Comparison of ENCODE assay signal across 8 cellular contexts in genomic region chr15:90221251-90221900, GRCh38. TPM values are rescaled to one million over a fixed set of nuclear protein-coding genes. Genes with fewer than 3 reads are reported as not detected.
DNase-seq lines count a peak whose midpoint lies in the region; ATAC-seq and TF ChIP-seq lines count a peak whose summit lies in the region.

No MANE protein-coding gene starts in this region.

- H4K20me1 ChIP-seq in DND-41 (ENCODE audit: insufficient read depth, low read length) = no peaks in the 10 kb centered on the region
- H4K20me1 ChIP-seq in PC-3 (ENCODE audit: low read length) = no peaks in the 10 kb centered on the region

- CTCF ChIA-PET in PC-3 (lab: Charles Lee) = interaction anchor here (0.6 to 1.1 kb wide), 4 partner anchors 10 to 232 kb away, joined by 3 to 4 read pairs (median 4); partner anchors contain the start of gene SEMA4B
- CTCF ChIA-PET in CD4-positive, alpha-beta memory T cell (lab: Charles Lee; ENCODE audit: partially characterized antibody) = interaction anchor here (0.8 to 3.8 kb wide), 17 partner anchors 11 to 98 kb away, joined by 3 to 22 read pairs (median 4); partner anchors contain the start of genes CIB1, GDPGP1, SEMA4B and TTLL13

- no peak overlapping the region for H3K4me2 ChIP-seq in DND-41 (ENCODE audit: insufficient read depth, low read length)
- H3K4me2 ChIP-seq in PC-3 (ENCODE audit: low read length) = no peak overlapping the region

- TF ChIP-seq CTCF in DND-41 (IDR thresholded peaks at IDR 0.05; ENCODE audit: borderline replicate concordance, extremely low read depth, low read length, poor library complexity, severe bottlenecking) = peak; percentile 62
- peak; percentile 69 for TF ChIP-seq CTCF in PC-3 (conservative IDR thresholded peaks at IDR 0.05; ENCODE audit: low read depth, low read length)
- TF ChIP-seq CTCF in chondrocyte (IDR thresholded peaks at IDR 0.05) = peak; percentile 84

- no peaks in the 10 kb centered on the region for H3K9me3 ChIP-seq in DND-41 (ENCODE audit: insufficient read depth, low read length, severe bottlenecking)
- H3K9me3 ChIP-seq in PC-3 (ENCODE audit: low read length) = no peaks in the 10 kb centered on the region
- H3K9me3 ChIP-seq in CD4-positive, alpha-beta memory T cell (ENCODE audit: control insufficient read depth in 1 of 2, low read length in 2 of 2) = no peaks in the 10 kb centered on the region

- no peaks in the 10 kb centered on the region for H3K4me1 ChIP-seq in DND-41 (ENCODE audit: insufficient read depth, low read length)
- H3K4me1 ChIP-seq in PC-3 (ENCODE audit: insufficient read depth, low read length) = peaks cover 6% of the 10 kb centered on the region; the same call in 1 of the 2 replicates
- H3K4me1 ChIP-seq in CD4-positive, alpha-beta memory T cell (ENCODE audit: insufficient read depth, low read length) = no peaks in the 10 kb centered on the region

- H3K36me3 ChIP-seq in DND-41 (ENCODE audit: insufficient read depth, low read length) = no peaks in the 10 kb centered on the region
- peaks cover 69% of the 10 kb centered on the region for H3K36me3 ChIP-seq in PC-3 (ENCODE audit: low read depth, low read length)
- H3K36me3 ChIP-seq in CD4-positive, alpha-beta memory T cell (ENCODE audit: insufficient read depth, low read length) = peaks cover 16% of the 10 kb centered on the region

- BruUV-seq in PC-3 (replicated peaks; lab: Mats Ljungman, UMichigan) = no TSS peak

- H3K4me1 Mint-ChIP-seq in chondrocyte (ENCODE audit: low read depth) = peaks cover 10% of the 10 kb centered on the region
- peaks cover 6 to 13% (median 8%) of the 10 kb centered on the region in 4 donors for H3K4me1 Mint-ChIP-seq in CD4-positive, alpha-beta memory T cell

- no peak overlapping the region for H3K27ac ChIP-seq in DND-41 (ENCODE audit: low read length)
- peak overlapping the region; percentile 73 for H3K27ac ChIP-seq in PC-3 (ENCODE audit: low read length)
- H3K27ac ChIP-seq in CD4-positive, alpha-beta memory T cell (ENCODE audit: low read depth, low read length) = no peak overlapping the region

- H3K27me3 Mint-ChIP-seq in chondrocyte (ENCODE audit: low read depth) = no peaks in the 10 kb centered on the region
- H3K27me3 Mint-ChIP-seq in CD4-positive, alpha-beta memory T cell = no peaks in the 10 kb centered on the region

- no peaks in the 10 kb centered on the region for H3F3A ChIP-seq in PC-3 (ENCODE audit: low read length, unreplicated experiment)

- DNase-seq in DND-41 (peak; percentile 28), HS-27A (ENCODE audit: low read depth) (peak; percentile 60), PC-3 (peak; percentile 74), chondrocyte (ENCODE audit: low spot score) (no peak), left colon (peak; percentile 80 to 81), stromal cell of bone marrow (ENCODE audit: low read depth) (peak; percentile 86)
- DNase-seq in CD4-positive, alpha-beta memory T cell = no peak

- no peak overlapping the region for H3K27ac Mint-ChIP-seq in chondrocyte (ENCODE audit: unreplicated experiment)
- no peak overlapping the region for H3K27ac Mint-ChIP-seq in CD4-positive, alpha-beta memory T cell

- ATAC-seq in DND-41 (ENCODE audit: insufficient read depth, low read depth) (0 out of 3 replicates have a peak, but pooled peaks have one; percentile 56), PC-3 (peak; percentile 57), left colon (peak; percentile 86), HG03432 (IDR thresholded peaks at IDR 0.05; ENCODE audit: unreplicated experiment) (no peak)

- H3K9me3 Mint-ChIP-seq in chondrocyte (ENCODE audit: low read depth) = no peaks in the 10 kb centered on the region
- no peaks in the 10 kb centered on the region for H3K9me3 Mint-ChIP-seq in CD4-positive, alpha-beta memory T cell

- intact Hi-C loops in PC-3 (cut with micrococcal nuclease) (no loop called here), left colon (cut with DNase I, micrococcal nuclease) (no loop called here)
- intact Hi-C loops in CD4-positive, alpha-beta memory T cell (cut with micrococcal nuclease) = loop anchor here (1.0 kb wide), 1 partner anchor 10 kb away; no protein-coding TSS in a partner anchor

- H3K27me3 ChIP-seq in DND-41 (ENCODE audit: insufficient read depth, low read length, poor library complexity) (no peaks in the 10 kb centered on the region), PC-3 (ENCODE audit: low read length) (no peaks in the 10 kb centered on the region)
- no peaks in the 10 kb centered on the region for H3K27me3 ChIP-seq in CD4-positive, alpha-beta memory T cell (ENCODE audit: insufficient read depth, low read length)

- no peak overlapping the region for H2AFZ ChIP-seq in DND-41 (ENCODE audit: low read depth, low read length)
- no peak overlapping the region for H2AFZ ChIP-seq in PC-3 (ENCODE audit: low read length)

- H3K9me2 ChIP-seq in PC-3 (replicated peaks; ENCODE audit: low read length) = no peaks in the 10 kb centered on the region

- H3K4me3 ChIP-seq in DND-41 (ENCODE audit: low read depth in 1 of 2, low read length in 2 of 2) (no peak overlapping the region), PC-3 (ENCODE audit: low read length) (no peak overlapping the region)
- no peak overlapping the region for H3K4me3 ChIP-seq in CD4-positive, alpha-beta memory T cell (ENCODE audit: low read length in 2 of 2)

- H3K79me2 ChIP-seq in DND-41 (ENCODE audit: insufficient read depth, low read length) (no peaks in the 10 kb centered on the region), PC-3 (ENCODE audit: low read length) (peaks cover 28% of the 10 kb centered on the region)

- POLR2A ChIA-PET in PC-3 (lab: Charles Lee; ENCODE audit: unreplicated experiment) = no interaction called here
- POLR2A ChIA-PET in CD4-positive, alpha-beta memory T cell (lab: Charles Lee; ENCODE audit: partially characterized antibody) = interaction anchor here (0.9 to 2.6 kb wide), 3 partner anchors 10 to 20 kb away, joined by 3 to 10 read pairs (median 4); partner anchors contain the start of genes CIB1 and GDPGP1

- no peak overlapping the region for H3K4me3 Mint-ChIP-seq in chondrocyte (ENCODE audit: unreplicated experiment)
- H3K4me3 Mint-ChIP-seq in CD4-positive, alpha-beta memory T cell = no peak overlapping the region

- H3K9ac ChIP-seq in DND-41 (ENCODE audit: low read depth, low read length) (no peak overlapping the region), PC-3 (ENCODE audit: low read length) (peak overlapping the region; percentile 39)

- peaks cover 2% of the 10 kb centered on the region for H3K36me3 Mint-ChIP-seq in chondrocyte (ENCODE audit: low read depth)
- peaks cover 8 to 21% of the 10 kb centered on the region in 2 donors for H3K36me3 Mint-ChIP-seq in CD4-positive, alpha-beta memory T cell

RNA-seq across cellular contexts. Expression of gene CIB1, which starts 12.4 kb away (rescaled TPM):
- total RNA-seq in PC-3 (2014; rRNA removed) (83.7 and 85.8 TPM in 2 replicates), chondrocyte (40.2 to 42.4 TPM (median 40.9 TPM) in 3 replicates), left colon (100 to 1,000 TPM; 235 to 242 TPM)
- total RNA-seq in CD4-positive, alpha-beta memory T cell = 10 to 100 TPM; 95.2 to 98.2 TPM
- polyA plus RNA-seq in CD4-positive, alpha-beta memory T cell = 100 to 1,000 TPM; 259 to 345 TPM

RNA-seq across cellular contexts. Expression of gene GDPGP1, which starts 12.6 kb away (rescaled TPM):
- 6.6 and 11.0 TPM in 2 replicates for total RNA-seq in PC-3 (2014; rRNA removed)
- 4.8 to 5.8 TPM (median 5.5 TPM) in 3 replicates for total RNA-seq in chondrocyte
- 10 to 100 TPM; 19.6 to 22.3 TPM for total RNA-seq in left colon
- 10 to 100 TPM; 10.1 to 15.0 TPM for total RNA-seq in CD4-positive, alpha-beta memory T cell
- 1 to 10 TPM in 1 of 2 donors, under 1 TPM in 1; 0.58 to 2.0 TPM for polyA plus RNA-seq in CD4-positive, alpha-beta memory T cell

RNA-seq across cellular contexts. Expression of gene SEMA4B, which starts 20.2 kb away (rescaled TPM):
- total RNA-seq in PC-3 (2014; rRNA removed) (114 and 175 TPM in 2 replicates), chondrocyte (6.7 to 10.5 TPM (median 9.2 TPM) in 3 replicates), left colon (100 to 1,000 TPM in 1 of 2 donors, 10 to 100 TPM in 1; 97.2 to 165 TPM)
- total RNA-seq in CD4-positive, alpha-beta memory T cell = 10 to 100 TPM; 18.9 to 23.0 TPM
- 10 to 100 TPM in 1 of 2 donors, 1 to 10 TPM in 1; 4.4 to 10.5 TPM for polyA plus RNA-seq in CD4-positive, alpha-beta memory T cell

RNA-seq across cellular contexts. Expression of gene TTLL13, which starts 28.0 kb away (rescaled TPM):
- total RNA-seq in PC-3 (2014; rRNA removed) (not detected in 2 replicates), chondrocyte (0.69 TPM in 1 of 3 replicates, not detected in the others), left colon (under 1 TPM; 0.47 to 0.58 TPM)
- 1 to 10 TPM; 1.1 to 1.4 TPM for total RNA-seq in CD4-positive, alpha-beta memory T cell
- polyA plus RNA-seq in CD4-positive, alpha-beta memory T cell = not detected

RNA-seq across cellular contexts. Expression of gene NGRN, which starts 44.1 kb away (rescaled TPM):
- total RNA-seq in PC-3 (2014; rRNA removed) (99.3 and 114 TPM in 2 replicates), chondrocyte (87.3 to 116 TPM (median 94.0 TPM) in 3 replicates), left colon (10 to 100 TPM; 47.8 to 57.0 TPM)
- 10 to 100 TPM; 53.7 to 59.2 TPM for total RNA-seq in CD4-positive, alpha-beta memory T cell
- polyA plus RNA-seq in CD4-positive, alpha-beta memory T cell = 10 to 100 TPM; 42.6 to 45.1 TPM

Comparison
In these comparisons a context has a peak if more than half of its experiments do, and no peak if none do; other contexts are left out.
1. DNase-seq: peak in DND-41 (single experiment), HS-27A (single experiment), PC-3 (single experiment), left colon (2 of 2) and stromal cell of bone marrow (single experiment); none in chondrocyte (single experiment) and CD4-positive, alpha-beta memory T cell (0 of 5).
2. Peak in every context shown above with its lines, with median percentiles within 50 percentile points of each other: CTCF ChIP-seq.